ENCODE assay signal across 8 cellular contexts in genomic region chr16:25012525-25012991, GRCh38. TPM values are rescaled to one million over a fixed set of nuclear protein-coding genes. Genes with fewer than 3 reads are reported as not detected.
DNase-seq lines count a peak whose midpoint lies in the region; ATAC-seq and TF ChIP-seq lines count a peak whose summit lies in the region.

No MANE protein-coding gene starts in this region.

- H3K27me3 ChIP-seq in SU-DHL-6 (ENCODE audit: low read length) (no peaks in the 10 kb centered on the region), foreskin keratinocyte (no peaks in the 10 kb centered on the region), subcutaneous abdominal adipose tissue (ENCODE audit: control insufficient read depth in 5 of 5, insufficient read depth in 4 of 5, low read length in 5 of 5) (no peaks in the 10 kb centered on the region)

- H3K9me3 Mint-ChIP-seq in activated CD8-positive, alpha-beta T cell treated with anti-CD3 and anti-CD28 coated beads for 36 hours, result no peaks in the 10 kb centered on the region
- H3K9me3 Mint-ChIP-seq in activated CD8-positive, alpha-beta T cell treated with anti-CD3 and anti-CD28 coated beads, Interleukin-2, amount 10 ng/mL, durations not matched to agents 7 days and 5 days (ENCODE audit: insufficient read depth), result no peaks in the 10 kb centered on the region

- no peak overlapping the region for H3K27ac ChIP-seq in SU-DHL-6 (ENCODE audit: low read depth, low read length)
- H3K27ac ChIP-seq in foreskin keratinocyte, result no peak overlapping the region
- peak overlapping the region; percentile 89 for H3K27ac ChIP-seq in subcutaneous abdominal adipose tissue (ENCODE audit: low read depth, low read length)

- no peak overlapping the region for H2AFZ ChIP-seq in SU-DHL-6 (ENCODE audit: low read depth, low read length, severe bottlenecking)

- no peak for TF ChIP-seq CTCF in activated CD8-positive, alpha-beta T cell treated with anti-CD3 and anti-CD28 coated beads for 36 hours (IDR thresholded peaks at IDR 0.05)
- TF ChIP-seq CTCF in SU-DHL-6 (IDR thresholded peaks at IDR 0.05; ENCODE audit: insufficient read depth, low read length, poor library complexity, severe bottlenecking) (no peak), foreskin keratinocyte (conservative IDR thresholded peaks at IDR 0.05) (no peak)

- POLR2A ChIA-PET in activated CD8-positive, alpha-beta T cell treated with anti-CD3 and anti-CD28 coated beads for 36 hours (lab: Charles Lee), result no interaction called here
- POLR2A ChIA-PET in activated CD8-positive, alpha-beta T cell treated with anti-CD3 and anti-CD28 coated beads, Interleukin-2, amount 10 ng/mL, durations not matched to agents 7 days and 5 days (lab: Charles Lee), result no interaction called here

- H3K4me3 Mint-ChIP-seq in activated CD8-positive, alpha-beta T cell treated with anti-CD3 and anti-CD28 coated beads for 36 hours, result peak overlapping the region; percentile 91
- no peak overlapping the region for H3K4me3 Mint-ChIP-seq in activated CD8-positive, alpha-beta T cell treated with anti-CD3 and anti-CD28 coated beads, Interleukin-2, amount 10 ng/mL, durations not matched to agents 7 days and 5 days

- H3K79me2 ChIP-seq in SU-DHL-6 (ENCODE audit: insufficient read depth, low read length), result peaks cover 70% of the 10 kb centered on the region

- H3K9me2 ChIP-seq in SU-DHL-6 (replicated peaks; ENCODE audit: insufficient read depth, low read length), result no peaks in the 10 kb centered on the region

- H3F3A ChIP-seq in SU-DHL-6 (ENCODE audit: insufficient read depth), result peaks cover 29% of the 10 kb centered on the region

- intact Hi-C loops in activated CD8-positive, alpha-beta T cell treated with anti-CD3 and anti-CD28 coated beads for 36 hours (cut with micrococcal nuclease), result no loop called here

- H3K9ac ChIP-seq in SU-DHL-6 (ENCODE audit: low read length) (no peak overlapping the region), subcutaneous abdominal adipose tissue (ENCODE audit: low read length in 5 of 5) (peak overlapping the region; percentile 39 to 98 (median 92))

- peaks cover 72% of the 10 kb centered on the region for H3K4me1 Mint-ChIP-seq in activated CD8-positive, alpha-beta T cell treated with anti-CD3 and anti-CD28 coated beads for 36 hours (ENCODE audit: low read depth)
- H3K4me1 Mint-ChIP-seq in activated CD8-positive, alpha-beta T cell treated with anti-CD3 and anti-CD28 coated beads, Interleukin-2, amount 10 ng/mL, durations not matched to agents 7 days and 5 days (ENCODE audit: low read depth), result peaks cover 75% of the 10 kb centered on the region

- H3K4me1 ChIP-seq in foreskin keratinocyte (no peaks in the 10 kb centered on the region), subcutaneous abdominal adipose tissue (ENCODE audit: control insufficient read depth in 5 of 5, insufficient read depth in 5 of 5, low read length in 5 of 5) (peaks cover 11 to 66% (median 59%) of the 10 kb centered on the region in 5 donors)

- peak overlapping the region; percentile 72 for H3K4me2 ChIP-seq in SU-DHL-6 (ENCODE audit: low read depth, low read length, poor library complexity, severe bottlenecking)

- DNase-seq in activated CD8-positive, alpha-beta T cell treated with anti-CD3 and anti-CD28 coated beads for 36 hours, result peak; percentile 18
- no peak for DNase-seq in activated CD8-positive, alpha-beta T cell treated with anti-CD3 and anti-CD28 coated beads, Interleukin-2, amount 10 ng/mL, durations not matched to agents 7 days and 5 days
- DNase-seq in foreskin keratinocyte, result peak; percentile 40 to 74
- DNase-seq in cerebellar cortex (ENCODE audit: low spot score), result no peak

- peak overlapping the region; percentile 91 for H3K27ac Mint-ChIP-seq in activated CD8-positive, alpha-beta T cell treated with anti-CD3 and anti-CD28 coated beads for 36 hours
- H3K27ac Mint-ChIP-seq in activated CD8-positive, alpha-beta T cell treated with anti-CD3 and anti-CD28 coated beads, Interleukin-2, amount 10 ng/mL, durations not matched to agents 7 days and 5 days, result no peak overlapping the region

- H4K20me1 ChIP-seq in SU-DHL-6 (ENCODE audit: low read depth, low read length), result peaks cover 37% of the 10 kb centered on the region

- H3K4me3 ChIP-seq in SU-DHL-6 (ENCODE audit: insufficient read depth, low read length, poor library complexity, severe bottlenecking) (no peak overlapping the region), subcutaneous abdominal adipose tissue (ENCODE audit: low read depth in 1 of 5, low read length in 5 of 5) (peak overlapping the region; percentile 86 to 96 (median 90))

- H3K27me3 Mint-ChIP-seq in activated CD8-positive, alpha-beta T cell treated with anti-CD3 and anti-CD28 coated beads for 36 hours, result no peaks in the 10 kb centered on the region
- H3K27me3 Mint-ChIP-seq in activated CD8-positive, alpha-beta T cell treated with anti-CD3 and anti-CD28 coated beads, Interleukin-2, amount 10 ng/mL, durations not matched to agents 7 days and 5 days (ENCODE audit: low read depth), result no peaks in the 10 kb centered on the region

- H3K9me3 ChIP-seq in SU-DHL-6 (ENCODE audit: insufficient read depth, low read length) (no peaks in the 10 kb centered on the region), subcutaneous abdominal adipose tissue (ENCODE audit: control insufficient read depth in 5 of 5, low read length in 5 of 5) (no peaks in the 10 kb centered on the region)

- H3K36me3 Mint-ChIP-seq in activated CD8-positive, alpha-beta T cell treated with anti-CD3 and anti-CD28 coated beads for 36 hours (ENCODE audit: low read depth), result peaks cover 50% of the 10 kb centered on the region
- H3K36me3 Mint-ChIP-seq in activated CD8-positive, alpha-beta T cell treated with anti-CD3 and anti-CD28 coated beads, Interleukin-2, amount 10 ng/mL, durations not matched to agents 7 days and 5 days (ENCODE audit: low read depth), result peaks cover 51% of the 10 kb centered on the region

- CTCF ChIA-PET in activated CD8-positive, alpha-beta T cell treated with anti-CD3 and anti-CD28 coated beads for 36 hours (lab: Charles Lee), result no interaction called here
- CTCF ChIA-PET in activated CD8-positive, alpha-beta T cell treated with anti-CD3 and anti-CD28 coated beads, Interleukin-2, amount 10 ng/mL, durations not matched to agents 7 days and 5 days (lab: Charles Lee), result no interaction called here

- ATAC-seq in activated CD8-positive, alpha-beta T cell treated with anti-CD3 and anti-CD28 coated beads for 36 hours, result no peak
- no peak for ATAC-seq in activated CD8-positive, alpha-beta T cell treated with anti-CD3 and anti-CD28 coated beads, Interleukin-2, amount 10 ng/mL, durations not matched to agents 7 days and 5 days
- peak; percentile 28 for ATAC-seq in foreskin keratinocyte
- no peak for ATAC-seq in HG03342 (IDR thresholded peaks at IDR 0.05; ENCODE audit: unreplicated experiment)
- no peak for ATAC-seq in HG02938 (IDR thresholded peaks at IDR 0.05; ENCODE audit: unreplicated experiment)

- H3K36me3 ChIP-seq in SU-DHL-6 (ENCODE audit: low read length) (peaks cover 20% of the 10 kb centered on the region), subcutaneous abdominal adipose tissue (ENCODE audit: control insufficient read depth in 5 of 5, insufficient read depth in 5 of 5, low read length in 5 of 5) (peaks cover 0 to 5% (median 2%) of the 10 kb centered on the region in 5 donors)

RNA-seq across cellular contexts. Expression of gene ARHGAP17, which starts 2.6 kb away (rescaled TPM):
- total RNA-seq in activated CD8-positive, alpha-beta T cell treated with anti-CD3 and anti-CD28 coated beads for 36 hours, result 10 to 100 TPM; 69.6 to 75.9 TPM
- 10 to 100 TPM; 72.4 to 75.8 TPM for total RNA-seq in activated CD8-positive, alpha-beta T cell treated with anti-CD3 and anti-CD28 coated beads, Interleukin-2, amount 10 ng/mL, durations not matched to agents 7 days and 5 days
- 22.0 and 28.3 TPM in 2 replicates for total RNA-seq in foreskin keratinocyte
- 20.1 and 20.2 TPM in 2 replicates for polyA plus RNA-seq in foreskin keratinocyte

Comparison
In these comparisons a context has a peak if more than half of its experiments do, and no peak if none do; other contexts are left out.
1. DNase-seq: peak in activated CD8-positive, alpha-beta T cell treated with anti-CD3 and anti-CD28 coated beads for 36 hours (single experiment) and foreskin keratinocyte (2 of 2); none in activated CD8-positive, alpha-beta T cell treated with anti-CD3 and anti-CD28 coated beads, Interleukin-2, amount 10 ng/mL, durations not matched to agents 7 days and 5 days (single experiment) and cerebellar cortex (single experiment).